Comparison of ENCODE assay signal across 29 cellular contexts in genomic region chr1:198472123-198472522, GRCh38.
"Had no signal": no experiment of that assay in that cellular context is flagged by ENCODE, and none has a peak within 500 bp of the region (broad histone marks: within the 10 kb centered on the region; RNA-seq: fewer than 3 reads in every experiment).

No MANE protein-coding gene starts in this region.

- H3K4me3 Mint-ChIP-seq: activated B cell treated with CpG ODN at 0.5 μM for 24 hours; activated CD4-positive, alpha-beta memory T cell treated with anti-CD3 and anti-CD28 coated beads for 36 hours; activated CD4-positive, alpha-beta T cell treated with anti-CD3 and anti-CD28 coated beads, Interleukin-2, amount 10 ng/mL, durations not matched to agents 7 days and 5 days; activated naive CD4-positive, alpha-beta T cell treated with anti-CD3 and anti-CD28 coated beads for 36 hours; activated naive CD8-positive, alpha-beta T cell; activated T-helper 17 cell treated with anti-CD3 and anti-CD28 coated beads, Interleukin-2, amount 50 U/mL, for 72 hours; brain; central memory CD8-positive, alpha-beta T cell; T-helper 2 cell treated with Interferon-gamma antibody and Interleukin-4, amounts not matched to agents 5 μg/mL and 100 μg/mL, for 36 hours had no signal

- H3K27me3 Mint-ChIP-seq: activated B cell treated with CpG ODN at 0.5 μM for 24 hours; activated CD4-positive, alpha-beta memory T cell treated with anti-CD3 and anti-CD28 coated beads for 36 hours; activated CD4-positive, alpha-beta T cell treated with anti-CD3 and anti-CD28 coated beads, Interleukin-2, amount 10 ng/mL, durations not matched to agents 7 days and 5 days; activated naive CD8-positive, alpha-beta T cell; activated T-helper 17 cell treated with anti-CD3 and anti-CD28 coated beads, Interleukin-2, amount 50 U/mL, for 72 hours; central memory CD8-positive, alpha-beta T cell had no signal

- DNase-seq: activated B cell treated with CpG ODN at 0.5 μM for 24 hours; activated CD4-positive, alpha-beta memory T cell treated with anti-CD3 and anti-CD28 coated beads for 36 hours; activated CD4-positive, alpha-beta T cell treated with anti-CD3 and anti-CD28 coated beads for 1 hour; activated CD4-positive, alpha-beta T cell treated with anti-CD3 and anti-CD28 coated beads, Interleukin-2, amount 10 ng/mL, durations not matched to agents 7 days and 5 days; activated CD8-positive, alpha-beta memory T cell treated with anti-CD3 and anti-CD28 coated beads for 24 hours; activated gamma-delta T cell; activated naive CD4-positive, alpha-beta T cell treated with anti-CD3 and anti-CD28 coated beads for 36 hours; activated T-cell treated with anti-CD3 and anti-CD28 coated beads, Interleukin-2, amount 50 U/mL, for 48 hours; amygdala; MG63; MV-4-11; NCI-H1092 treated with DMSO at 0.1 percent for 48 hours; NCI-H1417 treated with DMSO at 0.1 percent for 48 hours; NCI-H1694; NCI-H2029; NCI-H2107; NCI-H345; NCI-H510A treated with DMSO at 0.1 percent for 48 hours; SHP77; SW 1271 had no signal

- H3K4me1 ChIP-seq: SJSA1 had no signal

- ATAC-seq: activated T-helper 17 cell treated with anti-CD3 and anti-CD28 coated beads, Interleukin-2, amount 50 U/mL, for 72 hours; Panc1; SK-N-SH treated with all-trans-retinoic acid at 6 μM for 48 hours had no signal

- H3K36me3 Mint-ChIP-seq: brain had no signal

- H3K27ac Mint-ChIP-seq: activated B cell treated with CpG ODN at 0.5 μM for 24 hours; activated CD4-positive, alpha-beta memory T cell treated with anti-CD3 and anti-CD28 coated beads for 36 hours; activated CD4-positive, alpha-beta T cell treated with anti-CD3 and anti-CD28 coated beads, Interleukin-2, amount 10 ng/mL, durations not matched to agents 7 days and 5 days; activated naive CD4-positive, alpha-beta T cell treated with anti-CD3 and anti-CD28 coated beads for 36 hours; activated naive CD8-positive, alpha-beta T cell; activated T-helper 17 cell treated with anti-CD3 and anti-CD28 coated beads, Interleukin-2, amount 50 U/mL, for 72 hours; brain; T-helper 2 cell treated with Interferon-gamma antibody and Interleukin-4, amounts not matched to agents 5 μg/mL and 100 μg/mL, for 36 hours had no signal

- H3K4me3 ChIP-seq: MG63, SJSA1 had no signal

- H3K9me3 Mint-ChIP-seq: central memory CD8-positive, alpha-beta T cell had no signal

- H3K4me1 Mint-ChIP-seq: activated CD4-positive, alpha-beta T cell treated with anti-CD3 and anti-CD28 coated beads, Interleukin-2, amount 10 ng/mL, durations not matched to agents 7 days and 5 days; activated T-helper 17 cell treated with anti-CD3 and anti-CD28 coated beads, Interleukin-2, amount 50 U/mL, for 72 hours had no signal

- H3K27me3 ChIP-seq: MG63, SJSA1 had no signal

- H3K27ac ChIP-seq: RWPE1, SJSA1 had no signal

- H3K9me3 ChIP-seq: SJSA1 had no signal

- H3K36me3 ChIP-seq: MG63, SJSA1 had no signal
